22 cellular contexts compared by ENCODE assay signal in the genomic region with DNA sequence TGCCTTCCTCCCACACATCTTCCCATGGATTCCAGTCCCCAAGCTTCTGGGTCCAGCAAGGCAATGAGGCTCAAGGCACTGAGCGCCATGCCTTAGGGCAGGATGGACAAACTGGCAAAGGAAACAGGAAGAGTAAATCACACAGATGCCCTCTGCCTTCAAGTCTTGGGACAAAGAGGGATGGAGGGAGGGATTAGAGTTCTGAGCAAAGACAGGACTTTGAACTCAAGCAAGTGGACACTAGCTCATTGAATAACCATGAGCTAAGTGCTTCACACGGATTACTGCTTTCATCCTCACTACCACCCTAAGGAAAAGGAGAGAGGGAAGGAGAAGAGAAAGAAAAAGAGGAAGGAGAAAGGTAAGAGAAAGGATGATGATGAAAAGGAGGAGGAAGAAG. TPM values are rescaled to one million over a fixed set of nuclear protein-coding genes. Genes with fewer than 3 reads are reported as not detected.
"Had no signal": no experiment of that assay in that cellular context is flagged by ENCODE, and none has a peak within 500 bp of the region (broad histone marks: within the 10 kb centered on the region; RNA-seq: fewer than 3 reads in every experiment).

No MANE protein-coding gene starts in this region.

- H3K9me3 Mint-ChIP-seq: activated B cell treated with CpG ODN at 0.5 μM for 24 hours; activated CD4-positive, alpha-beta T cell treated with anti-CD3 and anti-CD28 coated beads, Interleukin-2, amount 10 ng/mL, durations not matched to agents 24 days and 14 days; activated naive CD8-positive, alpha-beta T cell treated with anti-CD3 and anti-CD28 coated beads for 36 hours; naive thymus-derived CD4-positive, alpha-beta T cell had no signal

- DNase-seq: activated B cell treated with CpG ODN at 0.5 μM for 24 hours; activated CD4-positive, alpha-beta T cell treated with anti-CD3 and anti-CD28 coated beads, Interleukin-2, amount 10 ng/mL, durations not matched to agents 24 days and 14 days; activated CD8-positive, alpha-beta memory T cell treated with anti-CD3 and anti-CD28 coated beads, Interleukin-2, amount 50 U/mL, for 4 hours; activated CD8-positive, alpha-beta T cell treated with anti-CD3 and anti-CD28 coated beads, Interleukin-2, amount 10 ng/mL, durations not matched to agents 7 days and 5 days; activated gamma-delta T cell; activated naive CD8-positive, alpha-beta T cell treated with anti-CD3 and anti-CD28 coated beads for 36 hours; activated T-cell treated with anti-CD3 and anti-CD28 coated beads, Interleukin-2, amount 50 U/mL, for 72 hours; central memory CD4-positive, alpha-beta T cell; cortex of kidney; effector CD4-positive, alpha-beta T cell; foreskin keratinocyte; heart left ventricle; lower lobe of right lung; naive thymus-derived CD4-positive, alpha-beta T cell; stimulated activated CD4-positive, alpha-beta T cell treated with anti-CD3 and anti-CD28 coated beads, Interleukin-15, amount 100 ng/mL, for 24 hours; stimulated activated CD4-positive, alpha-beta T cell treated with anti-CD3 and anti-CD28 coated beads, Interleukin-4, amount 100 ng/mL, for 1 hour; stimulated activated naive B cell treated with anti-CD40 and anti-IgM and Interleukin-4, amounts not matched to agents 10 μg/mL and 1 μg/mL and 100 μg/mL, for 72 hours; tibial artery had no signal

- H3K27ac ChIP-seq: foreskin keratinocyte, heart left ventricle, lower lobe of right lung, parathyroid adenoma, tibial artery, vagina had no signal

- H3K27me3 ChIP-seq: foreskin keratinocyte, heart left ventricle, tibial artery, vagina had no signal

- H3K79me2 ChIP-seq: parathyroid adenoma had no signal

- H3K4me1 ChIP-seq: foreskin keratinocyte, lower lobe of right lung, parathyroid adenoma had no signal

- H3K4me3 ChIP-seq: heart left ventricle, lower lobe of right lung, skin epidermis, tibial artery, vagina had no signal

- H3K9ac ChIP-seq: parathyroid adenoma had no signal

- H2AFZ ChIP-seq: parathyroid adenoma had no signal

- H3K27ac Mint-ChIP-seq: activated B cell treated with CpG ODN at 0.5 μM for 24 hours; activated CD4-positive, alpha-beta T cell treated with anti-CD3 and anti-CD28 coated beads, Interleukin-2, amount 10 ng/mL, durations not matched to agents 24 days and 14 days; activated CD8-positive, alpha-beta T cell treated with anti-CD3 and anti-CD28 coated beads, Interleukin-2, amount 10 ng/mL, durations not matched to agents 7 days and 5 days; activated naive CD8-positive, alpha-beta T cell treated with anti-CD3 and anti-CD28 coated beads for 36 hours; activated T-cell treated with anti-CD3 and anti-CD28 coated beads, Interleukin-2, amount 50 U/mL, for 72 hours; naive thymus-derived CD4-positive, alpha-beta T cell; stimulated activated naive B cell treated with anti-CD40 and anti-IgM and Interleukin-4, amounts not matched to agents 10 μg/mL and 1 μg/mL and 100 μg/mL, for 72 hours had no signal

- H3K9me3 ChIP-seq: heart left ventricle, lower lobe of right lung, tibial artery, vagina had no signal

- H3K36me3 ChIP-seq: heart left ventricle, lower lobe of right lung, tibial artery, vagina had no signal

- ATAC-seq: activated CD8-positive, alpha-beta T cell treated with anti-CD3 and anti-CD28 coated beads, Interleukin-2, amount 10 ng/mL, durations not matched to agents 7 days and 5 days; activated T-cell treated with anti-CD3 and anti-CD28 coated beads, Interleukin-2, amount 50 U/mL, for 72 hours; foreskin keratinocyte; heart left ventricle; lower lobe of right lung; naive thymus-derived CD4-positive, alpha-beta T cell; stimulated activated naive B cell treated with anti-CD40 and anti-IgM and Interleukin-4, amounts not matched to agents 10 μg/mL and 1 μg/mL and 100 μg/mL, for 72 hours had no signal

- H3K4me3 Mint-ChIP-seq: activated B cell treated with CpG ODN at 0.5 μM for 24 hours; activated CD4-positive, alpha-beta T cell treated with anti-CD3 and anti-CD28 coated beads, Interleukin-2, amount 10 ng/mL, durations not matched to agents 24 days and 14 days; activated CD8-positive, alpha-beta T cell treated with anti-CD3 and anti-CD28 coated beads, Interleukin-2, amount 10 ng/mL, durations not matched to agents 7 days and 5 days; activated naive CD8-positive, alpha-beta T cell treated with anti-CD3 and anti-CD28 coated beads for 36 hours; activated T-cell treated with anti-CD3 and anti-CD28 coated beads, Interleukin-2, amount 50 U/mL, for 72 hours; brain; naive thymus-derived CD4-positive, alpha-beta T cell; stimulated activated naive B cell treated with anti-CD40 and anti-IgM and Interleukin-4, amounts not matched to agents 10 μg/mL and 1 μg/mL and 100 μg/mL, for 72 hours had no signal

- H3K36me3 Mint-ChIP-seq: activated naive CD8-positive, alpha-beta T cell treated with anti-CD3 and anti-CD28 coated beads for 36 hours; brain; naive thymus-derived CD4-positive, alpha-beta T cell; stimulated activated naive B cell treated with anti-CD40 and anti-IgM and Interleukin-4, amounts not matched to agents 10 μg/mL and 1 μg/mL and 100 μg/mL, for 72 hours had no signal

- H3K4me1 Mint-ChIP-seq: activated B cell treated with CpG ODN at 0.5 μM for 24 hours; activated CD4-positive, alpha-beta T cell treated with anti-CD3 and anti-CD28 coated beads, Interleukin-2, amount 10 ng/mL, durations not matched to agents 24 days and 14 days; activated naive CD8-positive, alpha-beta T cell treated with anti-CD3 and anti-CD28 coated beads for 36 hours; stimulated activated naive B cell treated with anti-CD40 and anti-IgM and Interleukin-4, amounts not matched to agents 10 μg/mL and 1 μg/mL and 100 μg/mL, for 72 hours had no signal

RNA-seq across cellular contexts. Expression of a gene that starts 7.6 kb away (rescaled TPM):
- polyA plus RNA-seq: naive thymus-derived CD4-positive, alpha-beta T cell had no signal
